Comparison of ENCODE assay signal across 8 cellular contexts in the genomic region with DNA sequence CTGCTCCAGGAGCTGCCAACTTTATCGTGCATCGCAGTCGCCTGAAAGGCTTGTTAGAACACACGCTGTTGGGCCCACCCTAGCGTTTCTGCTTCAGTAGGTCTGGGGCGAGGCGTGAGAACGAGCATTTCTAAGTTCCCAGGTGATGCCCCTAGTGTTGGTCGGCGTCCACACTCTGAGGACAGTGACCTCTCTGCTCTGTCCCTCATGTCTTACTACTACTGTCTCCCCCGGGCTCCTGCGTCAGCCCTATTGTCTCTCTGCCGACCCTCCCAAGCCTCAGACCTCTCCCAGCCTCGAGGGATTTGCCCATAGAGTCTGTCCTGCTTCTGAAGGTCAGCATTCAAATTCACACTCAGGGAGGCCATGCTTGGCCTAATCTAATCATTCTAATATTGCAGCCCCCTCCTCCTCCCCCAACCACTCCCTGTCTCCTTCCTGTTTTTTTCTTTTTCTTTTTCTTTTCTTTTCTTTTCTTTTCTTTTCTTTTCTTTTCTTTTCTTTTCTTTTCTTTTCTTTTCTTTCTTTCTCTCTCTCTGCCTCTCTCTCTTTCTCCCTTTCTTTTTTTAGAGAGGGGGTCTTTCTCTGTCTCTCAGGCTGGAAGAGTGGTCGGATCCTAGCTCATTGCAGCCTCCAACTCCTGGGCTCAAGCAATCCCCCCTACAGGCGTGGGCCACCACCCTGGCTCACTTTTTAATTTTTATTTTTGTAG. TPM values are rescaled to one million over a fixed set of nuclear protein-coding genes. Genes with fewer than 3 reads are reported as not detected.
A peak's percentile ranks its signal among the peaks of the same experiment; 100 is the strongest.
DNase-seq lines count a peak whose midpoint lies in the region; ATAC-seq, FAIRE-seq and TF ChIP-seq lines count a peak whose summit lies in the region.

No MANE protein-coding gene starts in this region.

- H2BK5ac ChIP-seq in mesenchymal stem cell (ENCODE audit: low read depth, low read length, poor library complexity, severe bottlenecking) = no peak overlapping the region

- peak overlapping the region; percentile 91 for H3K4me3 Mint-ChIP-seq in dendritic cell treated with granulocyte-macrophage colony-stimulating factor and Interleukin-4, amounts not matched to agents 40 ng/mL and 50 ng/mL, for 4 days

- intact Hi-C loops in dendritic cell treated with granulocyte-macrophage colony-stimulating factor and Interleukin-4, amounts not matched to agents 40 ng/mL and 50 ng/mL, for 4 days (cut with micrococcal nuclease) = no loop called here
- intact Hi-C loops in transverse colon (cut with DNase I; ENCODE audit: low total_unique reads) = no loop called here

- H3K4me3 ChIP-seq in mesenchymal stem cell (ENCODE audit: insufficient read depth in 1 of 2, low read depth in 1 of 2, low read length in 2 of 2) (peak overlapping the region; percentile 96 to 97), transverse colon (peak overlapping the region; percentile 44 to 91 (median 82))

- H3K9me3 ChIP-seq in mesenchymal stem cell (ENCODE audit: control insufficient read depth, low read length) = no peaks in the 10 kb centered on the region
- H3K9me3 ChIP-seq in transverse colon = no peaks in the 10 kb centered on the region

- H3K9ac ChIP-seq in mesenchymal stem cell (ENCODE audit: low read length) = peak overlapping the region; percentile 92

- peaks cover 9% of the 10 kb centered on the region for H3K79me1 ChIP-seq in mesenchymal stem cell (replicated peaks; ENCODE audit: low read length, poor library complexity, severe bottlenecking)

- no peak for FAIRE-seq in RCC 7860 (lab: Jason Lieb, UNC)

- peak overlapping the region; percentile 90 for H4K8ac ChIP-seq in mesenchymal stem cell (ENCODE audit: low read length)

- H2BK120ac ChIP-seq in mesenchymal stem cell (ENCODE audit: low read depth, low read length) = no peak overlapping the region

- no peaks in the 10 kb centered on the region for H3K27me3 Mint-ChIP-seq in dendritic cell treated with granulocyte-macrophage colony-stimulating factor and Interleukin-4, amounts not matched to agents 40 ng/mL and 50 ng/mL, for 4 days

- no peaks in the 10 kb centered on the region for H3K9me3 Mint-ChIP-seq in dendritic cell treated with granulocyte-macrophage colony-stimulating factor and Interleukin-4, amounts not matched to agents 40 ng/mL and 50 ng/mL, for 4 days

- 13% methylated on average over 16 of the region's 16 CpGs for WGBS in mesenchymal stem cell
- WGBS in transverse colon (ENCODE audit: low coverage in 1 of 2), 2 donors = 11 to 93% methylated on average over 2 to 16 of the region's 16 CpGs

- peak overlapping the region; percentile 95 for H2AFZ ChIP-seq in mesenchymal stem cell (ENCODE audit: low read depth, low read length)

- DNase-seq in NCI-H1417 (lab: John Stamatoyannopoulos, UW) (peak in 2 of 3 experiments; percentile 18 to 79), NCI-H1417 treated with DMSO at 0.1 percent for 48 hours (lab: John Stamatoyannopoulos, UW) (no peak), RCC 7860 (ENCODE audit: low spot score) (peak; percentile 46), mesenchymal stem cell (peak; percentile 44), transverse colon (no peak)

- H2AK5ac ChIP-seq in mesenchymal stem cell (ENCODE audit: low read length, severe bottlenecking) = no peak overlapping the region

- peak overlapping the region in 1 of 2 experiments; percentile 80 for H3K23ac ChIP-seq in mesenchymal stem cell (ENCODE audit: low read length in 2 of 2)

- in situ Hi-C loops in transverse colon (cut with MboI; ENCODE audit: low pct_ligation_motif_present in 1 of 4, low pct_unique_long_range_greater_than_20kb in 1 of 4, low sequenced_read_pairs in 3 of 4) = no loop called here

- ATAC-seq in GM19467 (IDR thresholded peaks at IDR 0.05; ENCODE audit: unreplicated experiment) (peak; percentile 45), HG03520 (IDR thresholded peaks at IDR 0.05; ENCODE audit: unreplicated experiment) (peak; percentile 39)

- TF ChIP-seq CTCF in transverse colon (IDR thresholded peaks at IDR 0.05) = peak in 3 of 5 experiments; percentile 18 to 46 (median 41)

- peak overlapping the region; percentile 88 for H3K27ac Mint-ChIP-seq in dendritic cell treated with granulocyte-macrophage colony-stimulating factor and Interleukin-4, amounts not matched to agents 40 ng/mL and 50 ng/mL, for 4 days

- H3K4me1 ChIP-seq in mesenchymal stem cell (ENCODE audit: control insufficient read depth, insufficient read depth, low read depth, low read length) (peaks cover 8% of the 10 kb centered on the region), transverse colon (peaks cover 6 to 30% (median 20%) of the 10 kb centered on the region in 4 donors)

- no peak overlapping the region for H4K91ac ChIP-seq in mesenchymal stem cell (ENCODE audit: low read length)

- H3K14ac ChIP-seq in mesenchymal stem cell (ENCODE audit: low read length in 2 of 2) = no peak overlapping the region

- H3K4me2 ChIP-seq in mesenchymal stem cell (ENCODE audit: low read length, poor library complexity, severe bottlenecking) = peak overlapping the region; percentile 78

- no peaks in the 10 kb centered on the region for H3K27me3 ChIP-seq in mesenchymal stem cell (ENCODE audit: control insufficient read depth in 1 of 2, insufficient read depth in 1 of 2, low read length in 2 of 2)
- H3K27me3 ChIP-seq in transverse colon = no peaks in the 10 kb centered on the region

- TF ChIP-seq POLR2A in transverse colon (IDR thresholded peaks at IDR 0.05) = no peak

- H2BK12ac ChIP-seq in mesenchymal stem cell (ENCODE audit: low read length in 2 of 2) = no peak overlapping the region

- peaks cover 6% of the 10 kb centered on the region for H3K36me3 Mint-ChIP-seq in dendritic cell treated with granulocyte-macrophage colony-stimulating factor and Interleukin-4, amounts not matched to agents 40 ng/mL and 50 ng/mL, for 4 days (ENCODE audit: low read depth)

- peak overlapping the region in 1 of 2 experiments; percentile 100 for H3K18ac ChIP-seq in mesenchymal stem cell (ENCODE audit: low read depth in 1 of 2, low read length in 2 of 2)

- peaks cover 20% of the 10 kb centered on the region for H3K4me1 Mint-ChIP-seq in dendritic cell treated with granulocyte-macrophage colony-stimulating factor and Interleukin-4, amounts not matched to agents 40 ng/mL and 50 ng/mL, for 4 days (ENCODE audit: low read depth)

- no peak for TF ChIP-seq EP300 in transverse colon (IDR thresholded peaks at IDR 0.05; ENCODE audit: low read depth)

- no peak overlapping the region for H3K4ac ChIP-seq in mesenchymal stem cell (ENCODE audit: low read depth in 1 of 2, low read length in 2 of 2)

- no peaks in the 10 kb centered on the region for H3K36me3 ChIP-seq in mesenchymal stem cell (ENCODE audit: control insufficient read depth in 1 of 2, insufficient read depth in 2 of 2, low read depth in 1 of 2, low read length in 2 of 2)
- no peaks in the 10 kb centered on the region for H3K36me3 ChIP-seq in transverse colon

- H3K27ac ChIP-seq in mesenchymal stem cell (ENCODE audit: low read length, poor library complexity, severe bottlenecking) = no peak overlapping the region
- H3K27ac ChIP-seq in transverse colon = peak overlapping the region; percentile 92 to 97 (median 95)

- peak overlapping the region; percentile 48 for H2BK15ac ChIP-seq in mesenchymal stem cell (ENCODE audit: low read depth, poor library complexity, severe bottlenecking)

RNA-seq across cellular contexts. Expression of a gene that starts 0.9 kb away (rescaled TPM):
- 22.2 TPM for polyA plus RNA-seq in mesenchymal stem cell (2013, experiment 1 of 2)
- 22.4 TPM for polyA plus RNA-seq in mesenchymal stem cell (2013, experiment 2 of 2)
- 10 to 100 TPM; 18.2 to 88.6 (median 22.7) TPM for total RNA-seq in transverse colon

Comparison
In these comparisons a context has a peak if more than half of its experiments do, and no peak if none do; other contexts are left out.
1. DNase-seq: peak in NCI-H1417 (2 of 3), RCC 7860 (single experiment) and mesenchymal stem cell (single experiment); none in NCI-H1417 treated with DMSO at 0.1 percent for 48 hours (single experiment) and transverse colon (single experiment).